Comparison of ENCODE assay signal across 1 cellular context in genomic region chr2:20348542-20348941, GRCh38.
TF ChIP-seq lines count a peak whose summit lies in the region.

No MANE protein-coding gene starts in this region.

TF ChIP-seq in H1, 55 proteins besides CTCF, POLR2A, EP300 and RAD21:
- TF ChIP-seq JUND (IDR thresholded peaks at IDR 0.05; ENCODE audit: low read length): no peak
- TF ChIP-seq SP4 (IDR thresholded peaks at IDR 0.05; ENCODE audit: low read length): no peak
- no peak for TF ChIP-seq GABPA (IDR thresholded peaks at IDR 0.05; ENCODE audit: borderline replicate concordance, insufficient read depth, low read length)
- TF ChIP-seq NRF1 (IDR thresholded peaks at IDR 0.05; ENCODE audit: low read depth, low read length): no peak
- no peak for TF ChIP-seq ATF3 (IDR thresholded peaks at IDR 0.05; ENCODE audit: insufficient read depth, low read depth, low read length)
- no peak for TF ChIP-seq CHD1 (IDR thresholded peaks at IDR 0.05; ENCODE audit: low read depth, low read length)
- no peak for TF ChIP-seq EZH2 (IDR thresholded peaks at IDR 0.05; ENCODE audit: low read depth, low read length, severe bottlenecking)
